9 cellular contexts compared by ENCODE assay signal in the genomic region with DNA sequence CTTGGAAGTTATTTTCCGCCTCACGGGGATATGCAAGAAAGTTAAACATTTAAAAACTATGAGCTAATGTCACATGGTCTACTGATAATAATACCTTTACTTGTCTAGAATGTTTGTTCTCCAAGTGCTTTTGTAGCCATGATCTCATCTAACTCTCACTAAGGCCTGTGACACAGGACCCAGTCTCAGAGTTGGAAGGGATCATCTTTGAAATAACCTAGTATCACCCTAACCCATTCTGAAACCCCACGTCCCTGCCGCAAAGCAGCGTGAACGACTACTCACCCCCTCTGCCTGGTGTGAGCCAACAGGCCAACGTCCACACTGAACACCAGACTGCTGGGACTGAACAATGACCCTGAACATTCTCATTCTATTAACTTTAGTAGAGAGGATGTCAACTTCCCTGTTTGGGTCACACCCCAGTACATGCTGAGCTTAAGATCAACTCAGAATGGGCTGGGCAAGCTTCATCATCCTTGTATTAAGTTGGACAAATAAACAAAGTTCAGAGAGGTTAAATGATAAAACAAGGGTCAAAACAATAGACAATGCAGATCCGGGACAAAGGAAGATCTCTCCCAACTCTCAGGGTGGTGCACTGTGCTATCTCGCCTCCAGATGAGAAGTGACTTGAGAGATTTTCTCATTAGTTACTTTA. TPM values are rescaled to one million over a fixed set of nuclear protein-coding genes. Genes with fewer than 3 reads are reported as not detected.
DNase-seq lines count a peak whose midpoint lies in the region; ATAC-seq and TF ChIP-seq lines count a peak whose summit lies in the region.
"Had no signal": no experiment of that assay in that cellular context is flagged by ENCODE, and none has a peak within 500 bp of the region (broad histone marks: within the 10 kb centered on the region; RNA-seq: fewer than 3 reads in every experiment).

No MANE protein-coding gene starts in this region.

- H3K27me3 ChIP-seq in ACC112 (ENCODE audit: insufficient read depth, low read length) (no peaks in the 10 kb centered on the region), muscle layer of colon (ENCODE audit: control insufficient read depth in 1 of 2, insufficient read depth in 2 of 2, low read length in 2 of 2) (no peaks in the 10 kb centered on the region)

- no peak for ATAC-seq in GM21447 (IDR thresholded peaks at IDR 0.05; ENCODE audit: unreplicated experiment)

- TF ChIP-seq CTCF in epithelial cell of esophagus (IDR thresholded peaks at IDR 0.05; ENCODE audit: insufficient read depth, low read depth, low read length, missing control alignments): no peak

- H3K4me1 Mint-ChIP-seq in activated CD4-positive, alpha-beta T cell treated with anti-CD3 and anti-CD28 coated beads, Interleukin-2, amount 10 ng/mL, durations not matched to agents 7 days and 5 days: peaks cover 23% of the 10 kb centered on the region

- no peak overlapping the region for H3K4me3 Mint-ChIP-seq in activated CD4-positive, alpha-beta T cell treated with anti-CD3 and anti-CD28 coated beads, Interleukin-2, amount 10 ng/mL, durations not matched to agents 7 days and 5 days

- H3K79me2 ChIP-seq in ACC112 (ENCODE audit: control insufficient read depth, insufficient read depth, low read length, unreplicated experiment): peaks cover 4% of the 10 kb centered on the region

- H3K36me3 ChIP-seq in ACC112 (ENCODE audit: insufficient read depth, low read length) (peaks cover under 1% of the 10 kb centered on the region; the same call in 1 of the 2 replicates), muscle layer of colon (ENCODE audit: insufficient read depth, low read length) (peaks cover 7% of the 10 kb centered on the region)

- H3K4me1 ChIP-seq in ACC112 (ENCODE audit: control insufficient read depth, insufficient read depth, low read length, unreplicated experiment) (peaks cover 33% of the 10 kb centered on the region), muscle layer of colon (ENCODE audit: insufficient read depth, low read length) (peaks cover 21% of the 10 kb centered on the region)

- DNase-seq in NCI-H69 (lab: John Stamatoyannopoulos, UW): peak; percentile 4
- DNase-seq in epithelial cell of esophagus (ENCODE audit: low read depth): peak; percentile 88
- DNase-seq in cerebellar nuclear complex (lab: John Stamatoyannopoulos, UW): no peak
- no peak for DNase-seq in activated CD4-positive, alpha-beta T cell treated with anti-CD3 and anti-CD28 coated beads, Interleukin-2, amount 10 ng/mL, durations not matched to agents 7 days and 5 days
- no peak for DNase-seq in ureter (ENCODE audit: low spot score)
- DNase-seq: MM.1S had no signal

- H3K27ac Mint-ChIP-seq in activated CD4-positive, alpha-beta T cell treated with anti-CD3 and anti-CD28 coated beads, Interleukin-2, amount 10 ng/mL, durations not matched to agents 7 days and 5 days: no peak overlapping the region

- CTCF ChIA-PET in activated CD4-positive, alpha-beta T cell treated with anti-CD3 and anti-CD28 coated beads, Interleukin-2, amount 10 ng/mL, durations not matched to agents 7 days and 5 days (lab: Charles Lee): interaction anchor here (0.6 to 1.7 kb wide), 3 partner anchors 79 to 440 kb away, joined by 3 to 4 read pairs (median 4); no protein-coding TSS in a partner anchor

- H3K9me3 Mint-ChIP-seq in activated CD4-positive, alpha-beta T cell treated with anti-CD3 and anti-CD28 coated beads, Interleukin-2, amount 10 ng/mL, durations not matched to agents 7 days and 5 days: no peaks in the 10 kb centered on the region

- peaks cover 2% of the 10 kb centered on the region for H3K27me3 Mint-ChIP-seq in activated CD4-positive, alpha-beta T cell treated with anti-CD3 and anti-CD28 coated beads, Interleukin-2, amount 10 ng/mL, durations not matched to agents 7 days and 5 days

- peaks cover 22% of the 10 kb centered on the region for H3K36me3 Mint-ChIP-seq in activated CD4-positive, alpha-beta T cell treated with anti-CD3 and anti-CD28 coated beads, Interleukin-2, amount 10 ng/mL, durations not matched to agents 7 days and 5 days (ENCODE audit: low read depth)

- peak overlapping the region; percentile 16 for H3K9ac ChIP-seq in muscle layer of colon (ENCODE audit: low read length)

- POLR2A ChIA-PET in activated CD4-positive, alpha-beta T cell treated with anti-CD3 and anti-CD28 coated beads, Interleukin-2, amount 10 ng/mL, durations not matched to agents 7 days and 5 days (lab: Charles Lee): interaction anchor here (0.6 kb wide), 1 partner anchor 9 kb away, joined by 3 read pairs; no protein-coding TSS in a partner anchor

- H3K27ac ChIP-seq in ACC112 (ENCODE audit: low read depth, low read length) (peak overlapping the region; percentile 100), muscle layer of colon (ENCODE audit: low read depth, low read length) (peak overlapping the region; percentile 62)

- H3K4me3 ChIP-seq in ACC112 (ENCODE audit: low read depth, low read length) (peak overlapping the region; percentile 8; the same call in 1 of the 2 replicates), epithelial cell of esophagus (ENCODE audit: low read length) (peak overlapping the region; percentile 9), muscle layer of colon (ENCODE audit: low read depth in 1 of 2, low read length in 2 of 2) (peak overlapping the region in 1 of 2 donors; percentile 10)

- peak overlapping the region; percentile 48 for H2AFZ ChIP-seq in ACC112 (ENCODE audit: low read length, unreplicated experiment)

- H3K9me3 ChIP-seq in muscle layer of colon (ENCODE audit: low read length): no peaks in the 10 kb centered on the region

RNA-seq across cellular contexts. Expression of a gene that starts 54.8 kb away (rescaled TPM):
- under 1 TPM in 1 of 2 experiments, not detected in 1; 0.04 TPM for total RNA-seq in activated CD4-positive, alpha-beta T cell treated with anti-CD3 and anti-CD28 coated beads, Interleukin-2, amount 10 ng/mL, durations not matched to agents 7 days and 5 days
- 81.8 TPM for total RNA-seq in ureter

Comparison
In these comparisons a context has a peak if more than half of its experiments do, and no peak if none do; other contexts are left out.
1. DNase-seq: peak in NCI-H69 (single experiment) and epithelial cell of esophagus (single experiment); none in cerebellar nuclear complex (0 of 2), activated CD4-positive, alpha-beta T cell treated with anti-CD3 and anti-CD28 coated beads, Interleukin-2, amount 10 ng/mL, durations not matched to agents 7 days and 5 days (single experiment) and ureter (single experiment).
2. RNA of a gene that starts 54.8 kb away (total RNA-seq): 81.8 TPM in ureter (single experiment); 0.04 TPM in activated CD4-positive, alpha-beta T cell treated with anti-CD3 and anti-CD28 coated beads, Interleukin-2, amount 10 ng/mL, durations not matched to agents 7 days and 5 days; every median in the first group is over 10 times any median in the second.